1 cellular context compared by ENCODE assay signal in genomic region chr10:74034301-74034700, GRCh38.
TF ChIP-seq lines count a peak whose summit lies in the region.

No MANE protein-coding gene starts in this region.

TF ChIP-seq in GM12878, 131 proteins besides CTCF, POLR2A, EP300 and RAD21:
- TF ChIP-seq IKZF2 (IDR thresholded peaks at IDR 0.05) (peak; percentile 78 to 80), SPI1 (IDR thresholded peaks at IDR 0.05; ENCODE audit: borderline replicate concordance, insufficient read depth, low read depth, low read length) (peak; percentile 69), MTA3 (IDR thresholded peaks at IDR 0.05; ENCODE audit: borderline replicate concordance, low read length) (no peak), RELB (IDR thresholded peaks at IDR 0.05; ENCODE audit: low read depth) (peak; percentile 54; the same call in 1 of the 2 replicates), IKZF1 (conservative IDR thresholded peaks at IDR 0.05) (peak; percentile 78), PRDM15 (CRISPR knock-in tag; IDR thresholded peaks at IDR 0.05) (no peak), NFIC (IDR thresholded peaks at IDR 0.05; ENCODE audit: low read depth, low read length) (peak; percentile 35; the same call in 1 of the 2 replicates), EED (IDR thresholded peaks at IDR 0.05; ENCODE audit: low read depth) (peak; percentile 76), DPF2 (IDR thresholded peaks at IDR 0.05) (peak; percentile 41; the same call in 1 of the 2 replicates), ZNF207 (IDR thresholded peaks at IDR 0.05; ENCODE audit: borderline replicate concordance) (no peak), ZZZ3 (IDR thresholded peaks at IDR 0.05; ENCODE audit: control insufficient read depth, insufficient read length, low read depth) (no peak)
